ENCODE assay signal across 8 cellular contexts in the genomic region with DNA sequence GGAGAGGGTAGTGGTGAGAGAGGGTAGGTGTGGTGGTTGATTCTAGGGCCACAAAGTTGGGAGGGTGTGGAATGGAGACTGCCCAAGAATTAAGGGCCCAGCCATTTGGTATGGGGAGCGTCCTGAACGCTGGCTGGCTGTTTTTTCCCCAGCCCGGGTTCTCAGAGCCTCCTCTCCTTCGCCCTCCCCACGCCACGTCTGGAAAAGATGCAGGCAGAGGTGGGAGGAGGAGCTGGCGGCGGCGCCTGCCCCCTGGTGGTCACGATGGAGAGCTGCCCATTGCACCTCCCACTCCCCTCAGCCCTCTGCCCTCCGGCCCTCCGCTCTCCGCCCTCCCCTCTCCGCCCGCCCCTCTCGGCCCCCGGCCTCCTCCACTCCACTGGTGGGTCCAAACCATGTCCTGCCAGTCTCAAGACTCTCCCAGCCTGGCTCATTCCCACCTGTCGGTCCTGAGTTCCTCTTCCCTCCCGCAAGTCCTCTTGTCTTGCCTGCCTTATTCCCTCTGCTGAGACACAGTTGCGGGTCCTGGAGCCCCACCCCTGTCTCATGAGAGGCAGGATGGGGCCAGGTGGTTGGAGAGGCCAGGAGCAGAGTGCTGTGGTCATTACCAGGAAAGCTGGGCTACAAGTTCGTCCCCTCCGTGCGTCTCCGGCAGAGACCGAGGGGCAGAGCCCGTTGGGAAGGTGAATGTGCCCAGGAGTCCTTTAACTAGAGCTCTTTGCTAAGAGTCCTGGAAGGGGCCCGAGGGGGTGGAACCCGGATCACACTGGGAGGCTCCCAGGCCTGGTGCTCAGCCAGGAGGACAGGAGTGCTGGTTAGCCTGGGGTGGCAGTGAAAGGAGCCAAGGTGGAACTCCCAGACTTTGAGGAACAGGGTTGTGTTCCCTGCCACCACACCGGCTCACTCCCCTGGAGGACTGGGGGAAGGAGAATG. TPM values are rescaled to one million over a fixed set of nuclear protein-coding genes. Genes with fewer than 3 reads are reported as not detected.
DNase-seq lines count a peak whose midpoint lies in the region; ATAC-seq and TF ChIP-seq lines count a peak whose summit lies in the region.

No MANE protein-coding gene starts in this region.

- no peaks in the 10 kb centered on the region for H3K36me3 Mint-ChIP-seq in activated CD4-positive, alpha-beta T cell treated with anti-CD3 and anti-CD28 coated beads for 36 hours (ENCODE audit: low read depth)

- peak; percentile 82 for TF ChIP-seq CTCF in BE2C (IDR thresholded peaks at IDR 0.05; ENCODE audit: low read depth, low read length)

- peaks cover 5% of the 10 kb centered on the region for H3K4me1 Mint-ChIP-seq in activated CD4-positive, alpha-beta T cell treated with anti-CD3 and anti-CD28 coated beads for 36 hours

- POLR2A ChIA-PET in activated CD4-positive, alpha-beta T cell treated with anti-CD3 and anti-CD28 coated beads for 36 hours (lab: Charles Lee) = interaction anchor here (0.5 to 0.6 kb wide), 2 partner anchors 14 to 435 kb away, joined by 4 to 12 read pairs; no protein-coding TSS in a partner anchor

- H3K36me3 ChIP-seq in BE2C = no peaks in the 10 kb centered on the region

- intact Hi-C loops in activated CD4-positive, alpha-beta T cell treated with anti-CD3 and anti-CD28 coated beads for 36 hours (cut with DNase I, micrococcal nuclease) = loop anchor here (1.0 to 5.0 kb wide), 4 partner anchors 258 to 862 kb away; a partner anchor contains a TSS

- DNase-seq in BE2C (peak; percentile 82), HCEC 1CT (peak; percentile 48), NCI-H2227 treated with DMSO at 0.1 percent for 48 hours (lab: John Stamatoyannopoulos, UW) (peak; percentile 77)
- peak; percentile 82 for DNase-seq in activated CD4-positive, alpha-beta T cell treated with anti-CD3 and anti-CD28 coated beads for 36 hours
- peak; percentile 36 to 56 for DNase-seq in stimulated activated CD4-positive, alpha-beta T cell treated with anti-CD3 and anti-CD28 coated beads, Interleukin-1b, Interleukin-23, amount 100 ng/mL, for 4 hours (ENCODE audit: low read depth in 2 of 2)

- H3K4me1 ChIP-seq in BE2C = peaks cover 15% of the 10 kb centered on the region

- H3K27ac ChIP-seq in cingulate gyrus (ENCODE audit: low read depth, low read length) (peak overlapping the region; percentile 49), layer of hippocampus (ENCODE audit: low read depth, low read length) (peak overlapping the region; percentile 48)

- no peaks in the 10 kb centered on the region for H3K27me3 Mint-ChIP-seq in activated CD4-positive, alpha-beta T cell treated with anti-CD3 and anti-CD28 coated beads for 36 hours

- CTCF ChIA-PET in activated CD4-positive, alpha-beta T cell treated with anti-CD3 and anti-CD28 coated beads for 36 hours (lab: Charles Lee) = interaction anchor here (0.5 to 4.9 kb wide), 40 partner anchors 8 to 980 kb away, joined by 3 to 25 read pairs (median 3); a partner anchor contains a TSS

- no peaks in the 10 kb centered on the region for H3K9me3 ChIP-seq in BE2C

- peak; percentile 88 for ATAC-seq in activated CD4-positive, alpha-beta T cell treated with anti-CD3 and anti-CD28 coated beads for 36 hours
- ATAC-seq in HG03521 (IDR thresholded peaks at IDR 0.05; ENCODE audit: unreplicated experiment) = no peak

- no peak overlapping the region for H3K27ac Mint-ChIP-seq in activated CD4-positive, alpha-beta T cell treated with anti-CD3 and anti-CD28 coated beads for 36 hours

- H3K4me3 Mint-ChIP-seq in activated CD4-positive, alpha-beta T cell treated with anti-CD3 and anti-CD28 coated beads for 36 hours = no peak overlapping the region

- H3K4me3 ChIP-seq in BE2C (ENCODE audit: low read depth, low read length) = peak overlapping the region; percentile 61

- no peaks in the 10 kb centered on the region for H3K9me3 Mint-ChIP-seq in activated CD4-positive, alpha-beta T cell treated with anti-CD3 and anti-CD28 coated beads for 36 hours (ENCODE audit: low read depth)

- H3K27me3 ChIP-seq in BE2C (no peaks in the 10 kb centered on the region; the same call in 1 of the 2 replicates), layer of hippocampus (ENCODE audit: control insufficient read depth, insufficient read depth, low read length) (no peaks in the 10 kb centered on the region)

RNA-seq across cellular contexts. Expression of a gene that starts 22.6 kb away (rescaled TPM):
- polyA plus RNA-seq in BE2C (2012; ENCODE audit: insufficient read depth, insufficient read length, low read depth) = 0.97 TPM
- total RNA-seq in activated CD4-positive, alpha-beta T cell treated with anti-CD3 and anti-CD28 coated beads for 36 hours = under 1 TPM; 0.77 to 0.82 TPM

RNA-seq across cellular contexts. Expression of a gene that starts 36.9 kb away (rescaled TPM):
- not detected for polyA plus RNA-seq in BE2C (2012; ENCODE audit: insufficient read depth, insufficient read length, low read depth)
- total RNA-seq in activated CD4-positive, alpha-beta T cell treated with anti-CD3 and anti-CD28 coated beads for 36 hours = not detected

RNA-seq across cellular contexts. Expression of a gene that starts 56.3 kb away (rescaled TPM):
- 0.22 TPM for polyA plus RNA-seq in BE2C (2012; ENCODE audit: insufficient read depth, insufficient read length, low read depth)
- total RNA-seq in activated CD4-positive, alpha-beta T cell treated with anti-CD3 and anti-CD28 coated beads for 36 hours = 1 to 10 TPM in 1 of 2 experiments, under 1 TPM in 1; 0.73 to 1.1 TPM
